22 cellular contexts compared by ENCODE assay signal in genomic region chr2:125979886-125980285, GRCh38.
"Had no signal": no experiment of that assay in that cellular context is flagged by ENCODE, and none has a peak within 500 bp of the region (broad histone marks: within the 10 kb centered on the region; RNA-seq: fewer than 3 reads in every experiment).

No MANE protein-coding gene starts in this region.

- H3K27ac ChIP-seq: colonic mucosa, dorsolateral prefrontal cortex, hepatocyte, left lung, sigmoid colon, testis, uterus had no signal

- H3K4me1 ChIP-seq: colonic mucosa, left lung, sigmoid colon, testis, uterus had no signal

- H3K27me3 ChIP-seq: colonic mucosa, dorsolateral prefrontal cortex, hepatocyte, left lung, sigmoid colon, testis, uterus had no signal

- H3K36me3 ChIP-seq: colonic mucosa, left lung, sigmoid colon, uterus had no signal

- H3K9me3 ChIP-seq: colonic mucosa, left lung, sigmoid colon, testis, uterus had no signal

- DNase-seq: activated CD4-positive, alpha-beta memory T cell treated with anti-CD3 and anti-CD28 coated beads, Interleukin-2, amount 10 ng/mL, durations not matched to agents 7 days and 5 days; activated CD4-positive, alpha-beta T cell treated with anti-CD3 and anti-CD28 coated beads for 48 hours; activated effector memory CD4-positive, alpha-beta T cell treated with Interleukin-2 at 50 U/mL for 16 hours; activated naive CD4-positive, alpha-beta T cell treated with anti-CD3 and anti-CD28 coated beads, Interleukin-2, amount 10 ng/mL, durations not matched to agents 7 days and 5 days; activated T-cell treated with anti-CD3 and anti-CD28 coated beads, Interleukin-2, amount 50 U/mL, for 72 hours; amygdala; colonic mucosa; dorsolateral prefrontal cortex; effector memory CD8-positive, alpha-beta T cell; foreskin melanocyte; kidney glomerular epithelial cell; left lung; naive thymus-derived CD4-positive, alpha-beta T cell; sigmoid colon; stimulated activated CD4-positive, alpha-beta T cell treated with anti-CD3 and anti-CD28 coated beads, Interleukin-4, amount 100 ng/mL, for 1 hour; stimulated activated naive CD4-positive, alpha-beta T cell; testis; trophoblast cell; uterus had no signal

- ATAC-seq: activated T-cell treated with anti-CD3 and anti-CD28 coated beads, Interleukin-2, amount 50 U/mL, for 72 hours; effector memory CD8-positive, alpha-beta T cell; esophagus mucosa; left lung; naive thymus-derived CD4-positive, alpha-beta T cell had no signal

- H3K4me3 ChIP-seq: colonic mucosa, dorsolateral prefrontal cortex, hepatocyte, left lung, sigmoid colon, smooth muscle cell, testis, uterus had no signal
